8 cellular contexts compared by ENCODE assay signal in the genomic region with DNA sequence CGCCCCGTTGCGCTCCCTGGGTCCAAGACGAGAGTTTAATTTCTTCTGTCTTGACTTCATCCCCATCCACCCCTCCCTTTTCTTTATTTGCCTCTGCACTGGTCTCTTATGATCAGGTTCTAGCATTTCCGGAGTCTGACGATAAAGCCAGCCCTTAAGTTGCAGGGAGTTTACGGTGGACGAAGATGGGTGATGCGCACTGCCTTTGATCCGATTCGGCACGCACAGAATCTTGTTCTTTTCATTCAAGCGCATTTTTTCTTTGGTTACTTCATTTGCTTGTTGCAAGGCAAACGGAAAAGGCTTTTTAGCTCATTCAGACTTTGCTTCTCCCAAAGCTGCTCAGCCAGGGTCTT. TPM values are rescaled to one million over a fixed set of nuclear protein-coding genes. Genes with fewer than 3 reads are reported as not detected.
DNase-seq lines count a peak whose midpoint lies in the region; ATAC-seq, FAIRE-seq and TF ChIP-seq lines count a peak whose summit lies in the region.

No MANE protein-coding gene starts in this region.

- ATAC-seq in HG03066 (IDR thresholded peaks at IDR 0.05; ENCODE audit: low read depth, unreplicated experiment), result peak; percentile 5
- ATAC-seq in naive thymus-derived CD4-positive, alpha-beta T cell, result no peak
- no peak for ATAC-seq in HG03342 (IDR thresholded peaks at IDR 0.05; ENCODE audit: unreplicated experiment)

- 6 to 7% (median 6%) methylated on average over 14 of the region's 14 CpGs for WGBS in small intestine, 3 donors

- peak overlapping the region; percentile 69 for H3K4me3 Mint-ChIP-seq in MCF 10A (ENCODE audit: unreplicated experiment)
- H3K4me3 Mint-ChIP-seq in naive thymus-derived CD4-positive, alpha-beta T cell, result peak overlapping the region; percentile 53 to 78 (median 72)

- BruUV-seq in MCF 10A (replicated peaks; lab: Mats Ljungman, UMichigan), result no TSS peak

- CTCF ChIA-PET in MCF 10A (lab: Yijun Ruan, JAX), result interaction anchor here (0.6 to 1.5 kb wide), 6 partner anchors 10 to 316 kb away, joined by 3 to 4 read pairs (median 3); no protein-coding TSS in a partner anchor
- CTCF ChIA-PET in naive thymus-derived CD4-positive, alpha-beta T cell (lab: Charles Lee), result no interaction called here
- CTCF ChIA-PET in HEK293T (lab: Yijun Ruan, JAX), result interaction anchor here (0.7 to 1.5 kb wide), 2 partner anchors 22 to 234 kb away, joined by 3 to 5 read pairs; no protein-coding TSS in a partner anchor

- no peaks in the 10 kb centered on the region for H3K36me3 ChIP-seq in BLaER1
- no peaks in the 10 kb centered on the region for H3K36me3 ChIP-seq in naive thymus-derived CD4-positive, alpha-beta T cell (ENCODE audit: control insufficient read depth in 2 of 3, insufficient read depth in 3 of 3, low read length in 3 of 3)
- H3K36me3 ChIP-seq in small intestine (ENCODE audit: control insufficient read depth in 2 of 2, insufficient read depth in 2 of 2, low read length in 2 of 2), result no peaks in the 10 kb centered on the region

- peak overlapping the region; percentile 98 for H3K4me2 ChIP-seq in BLaER1

- no peak for TF ChIP-seq CTCF in MCF 10A (IDR thresholded peaks at IDR 0.05; ENCODE audit: unreplicated experiment)

- H3K4me1 ChIP-seq in BLaER1 (peaks cover 8% of the 10 kb centered on the region), small intestine (ENCODE audit: control insufficient read depth in 2 of 2, insufficient read depth in 1 of 2, low read depth in 1 of 2, low read length in 1 of 2) (no peaks in the 10 kb centered on the region)
- H3K4me1 ChIP-seq in naive thymus-derived CD4-positive, alpha-beta T cell (ENCODE audit: control insufficient read depth in 2 of 2, insufficient read depth in 2 of 2, low read length in 2 of 2), result no peaks in the 10 kb centered on the region

- H3K9me3 ChIP-seq in BLaER1, result no peaks in the 10 kb centered on the region
- no peaks in the 10 kb centered on the region for H3K9me3 ChIP-seq in naive thymus-derived CD4-positive, alpha-beta T cell (ENCODE audit: control insufficient read depth in 2 of 3, low read length in 3 of 3)
- no peaks in the 10 kb centered on the region for H3K9me3 ChIP-seq in small intestine (ENCODE audit: control insufficient read depth, low read depth)

- peaks cover 40% of the 10 kb centered on the region for H3K27me3 ChIP-seq in BLaER1
- peaks cover 8 to 13% of the 10 kb centered on the region in 2 donors for H3K27me3 ChIP-seq in naive thymus-derived CD4-positive, alpha-beta T cell (ENCODE audit: control insufficient read depth in 2 of 2, insufficient read depth in 2 of 2, low read length in 2 of 2)
- peaks cover 6 to 15% of the 10 kb centered on the region in 2 donors for H3K27me3 ChIP-seq in small intestine (ENCODE audit: control insufficient read depth in 2 of 2, insufficient read depth in 2 of 2, low read length in 2 of 2)

- DNase-seq in MCF 10A (ENCODE audit: unreplicated experiment), result no peak
- DNase-seq in naive thymus-derived CD4-positive, alpha-beta T cell, result peak in 1 of 9 donors; percentile 10
- DNase-seq in small intestine, result no peak
- DNase-seq in HEK293T (ENCODE audit: extremely low spot score), result no peak
- DNase-seq in CD1c-positive myeloid dendritic cell (ENCODE audit: extremely low spot score), result no peak

- FAIRE-seq in small intestine (lab: Jason Lieb, UNC), result no peak

- H3K4me3 ChIP-seq in BLaER1, result peak overlapping the region; percentile 77
- no peak overlapping the region for H3K4me3 ChIP-seq in naive thymus-derived CD4-positive, alpha-beta T cell (ENCODE audit: low read length)
- no peak overlapping the region for H3K4me3 ChIP-seq in small intestine (ENCODE audit: low read depth in 1 of 2, low read length in 2 of 2)

- POLR2A ChIA-PET in MCF 10A (lab: Yijun Ruan, JAX) (no interaction called here), HEK293T (lab: Yijun Ruan, JAX) (interaction anchor here (1.1 kb wide), 1 partner anchor 270 kb away, joined by 4 read pairs; the partner anchor contains the start of genes ARSK and SKIC3)
- POLR2A ChIA-PET in naive thymus-derived CD4-positive, alpha-beta T cell (lab: Charles Lee), result no interaction called here

- H3K27me3 Mint-ChIP-seq in MCF 10A (ENCODE audit: insufficient read depth, unreplicated experiment), result peaks cover 70% of the 10 kb centered on the region
- peaks cover 59 to 75% (median 69%) of the 10 kb centered on the region in 5 donors for H3K27me3 Mint-ChIP-seq in naive thymus-derived CD4-positive, alpha-beta T cell

- intact Hi-C loops in MCF 10A (cut with micrococcal nuclease), result loop anchor here (10.0 kb wide), 2 partner anchors 179 to 229 kb away; no protein-coding TSS in a partner anchor
- intact Hi-C loops in naive thymus-derived CD4-positive, alpha-beta T cell (cut with micrococcal nuclease), result no loop called here

- no peaks in the 10 kb centered on the region for H3K4me1 Mint-ChIP-seq in MCF 10A (ENCODE audit: insufficient read depth, unreplicated experiment)
- H3K4me1 Mint-ChIP-seq in naive thymus-derived CD4-positive, alpha-beta T cell, result peaks cover 0 to 17% (median 11%) of the 10 kb centered on the region in 7 donors

- peaks cover 5% of the 10 kb centered on the region for H3K36me3 Mint-ChIP-seq in MCF 10A (ENCODE audit: insufficient read depth, unreplicated experiment)
- H3K36me3 Mint-ChIP-seq in naive thymus-derived CD4-positive, alpha-beta T cell, result peaks cover 0 to 4% (median 0%) of the 10 kb centered on the region in 5 donors

- no peaks in the 10 kb centered on the region for H4K20me1 ChIP-seq in BLaER1

- no peak overlapping the region for H3K9ac ChIP-seq in BLaER1

- no peaks in the 10 kb centered on the region for H3K9me3 Mint-ChIP-seq in MCF 10A (ENCODE audit: unreplicated experiment)
- H3K9me3 Mint-ChIP-seq in naive thymus-derived CD4-positive, alpha-beta T cell, result peaks cover 0 to 8% (median 0%) of the 10 kb centered on the region in 11 donors

- H3K27ac ChIP-seq in BLaER1 (no peak overlapping the region), small intestine (ENCODE audit: low read depth in 1 of 2, low read length in 1 of 2) (no peak overlapping the region)
- no peak overlapping the region for H3K27ac ChIP-seq in naive thymus-derived CD4-positive, alpha-beta T cell (ENCODE audit: low read depth, low read length)

- H3K27ac Mint-ChIP-seq in MCF 10A (ENCODE audit: low read depth, unreplicated experiment), result no peak overlapping the region
- no peak overlapping the region for H3K27ac Mint-ChIP-seq in naive thymus-derived CD4-positive, alpha-beta T cell

TF ChIP-seq in HEK293T, 16 proteins besides CTCF, POLR2A, EP300 and RAD21:
- TF ChIP-seq ZNF384 (IDR thresholded peaks at IDR 0.05) (no peak), L3MBTL2 (conservative IDR thresholded peaks at IDR 0.05) (no peak), NFRKB (IDR thresholded peaks at IDR 0.05) (no peak), TARDBP (IDR thresholded peaks at IDR 0.05) (no peak), ARNT (IDR thresholded peaks at IDR 0.05) (no peak), SUZ12 (IDR thresholded peaks at IDR 0.05) (no peak), BHLHE40 (IDR thresholded peaks at IDR 0.05; ENCODE audit: borderline replicate concordance) (no peak), CTBP1 (IDR thresholded peaks at IDR 0.05; ENCODE audit: borderline replicate concordance) (no peak), FOXM1 (IDR thresholded peaks at IDR 0.05; ENCODE audit: borderline replicate concordance) (no peak)

RNA-seq across cellular contexts. Expression of gene MCTP1, which starts 0.5 kb away (rescaled TPM):
- total RNA-seq in MCF 10A (2022), result 29.3 and 40.3 TPM in 2 replicates
- total RNA-seq in naive thymus-derived CD4-positive, alpha-beta T cell, result 10 to 100 TPM in 1 of 5 experiments, 1 to 10 TPM in 3, not detected in 1; 1.9 to 38.9 (median 4.2) TPM
- 1 to 10 TPM in 1 of 2 donors, under 1 TPM in 1; 0.75 to 1.2 TPM for polyA plus RNA-seq in naive thymus-derived CD4-positive, alpha-beta T cell
- polyA plus RNA-seq in small intestine, result 1 to 10 TPM in 1 of 3 donors, under 1 TPM in 2; 0.22 to 6.1 (median 0.81) TPM
